Comparison of ENCODE assay signal across 8 cellular contexts in the genomic region with DNA sequence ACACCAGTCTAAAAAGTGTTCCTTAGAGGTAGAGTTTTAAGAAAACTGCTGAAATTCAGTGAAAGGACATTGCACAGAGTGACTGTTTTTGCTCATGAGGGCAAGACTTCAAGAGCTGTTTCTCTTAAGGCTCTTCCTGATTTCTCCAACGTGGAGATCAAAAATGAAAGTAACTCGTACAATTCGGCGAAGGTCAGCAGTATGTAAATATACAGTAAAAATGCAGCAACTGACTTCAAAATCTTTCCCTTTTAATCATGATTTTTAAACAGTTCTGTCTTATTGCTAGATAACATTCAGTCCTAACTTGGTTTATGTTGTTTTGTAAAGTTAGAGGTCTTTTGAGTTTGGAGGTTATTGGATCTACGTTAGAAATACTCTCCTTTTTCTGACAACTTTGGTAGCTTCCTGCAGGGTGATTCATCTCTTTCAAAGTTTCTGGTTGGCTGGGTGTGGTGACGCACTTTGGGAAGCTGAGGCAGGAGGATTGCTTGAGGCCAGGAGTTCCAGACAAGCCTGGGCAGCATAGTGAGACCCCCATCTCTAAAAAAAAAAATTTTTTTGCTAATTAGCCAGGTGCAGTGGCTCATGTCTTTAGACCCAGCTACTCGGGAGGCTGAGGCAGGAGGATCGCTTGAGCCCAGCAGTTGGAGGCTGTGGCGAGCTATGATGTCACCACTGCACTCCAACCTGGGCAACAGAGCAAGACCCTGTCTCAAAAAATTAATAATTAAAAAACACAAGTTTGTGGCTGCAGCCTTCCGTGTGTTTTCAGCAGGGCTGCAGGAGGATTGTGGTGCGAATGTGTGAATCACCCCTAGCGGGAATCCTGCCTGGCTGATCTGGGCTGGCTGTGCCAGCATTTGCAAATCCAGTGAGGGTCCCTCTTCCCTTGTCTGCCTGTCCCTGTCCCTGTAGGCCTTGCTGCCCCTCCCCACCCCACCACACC. TPM values are rescaled to one million over a fixed set of nuclear protein-coding genes. Genes with fewer than 3 reads are reported as not detected.
DNase-seq lines count a peak whose midpoint lies in the region; ATAC-seq and TF ChIP-seq lines count a peak whose summit lies in the region.

No MANE protein-coding gene starts in this region.

- POLR2A ChIA-PET in activated B cell treated with CpG ODN at 0.5 μM for 24 hours (lab: Charles Lee), result interaction anchor here (0.6 to 3.9 kb wide), 12 partner anchors 8 to 1383 kb away, joined by 3 to 35 read pairs (median 6); partner anchors contain the start of genes AP5Z1 and FOXK1

- peak; percentile 16 for TF ChIP-seq POLR2A in prostate gland (IDR thresholded peaks at IDR 0.05)

- TF ChIP-seq CTCF in activated B cell treated with CpG ODN at 0.5 μM for 24 hours (IDR thresholded peaks at IDR 0.05), result no peak
- TF ChIP-seq CTCF in fibroblast of mammary gland (conservative IDR thresholded peaks at IDR 0.05; ENCODE audit: control insufficient read depth, insufficient read depth, low read depth, low read length), result no peak
- no peak for TF ChIP-seq CTCF in prostate gland (IDR thresholded peaks at IDR 0.05)

- H3K27ac Mint-ChIP-seq in activated B cell treated with CpG ODN at 0.5 μM for 24 hours, result peak overlapping the region; percentile 92

- peaks cover 54% of the 10 kb centered on the region for H3K4me1 Mint-ChIP-seq in activated B cell treated with CpG ODN at 0.5 μM for 24 hours

- H3K9me3 ChIP-seq in prostate gland, result no peaks in the 10 kb centered on the region

- CTCF ChIA-PET in activated B cell treated with CpG ODN at 0.5 μM for 24 hours (lab: Charles Lee), result interaction anchor here (1.2 kb wide), 1 partner anchor 56 kb away, joined by 3 read pairs; no protein-coding TSS in a partner anchor

- H3K27me3 Mint-ChIP-seq in activated B cell treated with CpG ODN at 0.5 μM for 24 hours, result no peaks in the 10 kb centered on the region

- no peaks in the 10 kb centered on the region for H3K36me3 ChIP-seq in prostate gland

- peak; percentile 27 to 31 for DNase-seq in AML-193 (lab: John Stamatoyannopoulos, UW)
- DNase-seq in activated B cell treated with CpG ODN at 0.5 μM for 24 hours, result no peak
- DNase-seq in fibroblast of mammary gland (ENCODE audit: low read depth), result peak; percentile 76
- peak; percentile 40 for DNase-seq in prostate gland (ENCODE audit: low spot score)
- DNase-seq in DMS53 (lab: John Stamatoyannopoulos, UW), result no peak
- DNase-seq in KG1 (lab: John Stamatoyannopoulos, UW), result no peak

- peaks cover 49% of the 10 kb centered on the region for H3K36me3 Mint-ChIP-seq in activated B cell treated with CpG ODN at 0.5 μM for 24 hours (ENCODE audit: low read depth)

- H3K4me3 ChIP-seq in fibroblast of mammary gland (ENCODE audit: control insufficient read depth, low read depth, low read length) (peak overlapping the region; percentile 33), prostate gland (peak overlapping the region; percentile 1 to 26)

- H3K9me3 Mint-ChIP-seq in activated B cell treated with CpG ODN at 0.5 μM for 24 hours, result no peaks in the 10 kb centered on the region

- H3K27ac ChIP-seq in prostate gland, result peak overlapping the region; percentile 88 to 94

- peaks cover 5% of the 10 kb centered on the region for H3K4me1 ChIP-seq in prostate gland (replicated peaks)

- ATAC-seq in HG03378 (IDR thresholded peaks at IDR 0.05; ENCODE audit: unreplicated experiment) (peak; percentile 36), activated B cell treated with CpG ODN at 0.5 μM for 24 hours (ENCODE audit: low read depth) (peak; percentile 18), HG02970 (IDR thresholded peaks at IDR 0.05; ENCODE audit: low FRiP score, unreplicated experiment) (no peak)

- intact Hi-C loops in activated B cell treated with CpG ODN at 0.5 μM for 24 hours (cut with micrococcal nuclease) (loop anchor here (1.0 to 2.0 kb wide), 4 partner anchors 29 to 105 kb away; partner anchors contain the start of gene AP5Z1), prostate gland (cut with DNase I) (loop anchor here (2.0 kb wide), 2 partner anchors 53 to 63 kb away; partner anchors contain the start of gene FOXK1)

- WGBS in prostate gland, result 42% methylated on average over 12 of the region's 12 CpGs

- H3K4me3 Mint-ChIP-seq in activated B cell treated with CpG ODN at 0.5 μM for 24 hours, result peak overlapping the region; percentile 81

- no peaks in the 10 kb centered on the region for H3K27me3 ChIP-seq in prostate gland (replicated peaks; ENCODE audit: insufficient read depth)

RNA-seq across cellular contexts. Expression of gene AP5Z1, which starts 29.2 kb away (rescaled TPM):
- total RNA-seq in activated B cell treated with CpG ODN at 0.5 μM for 24 hours, result 98.3 and 111 TPM in 2 replicates
- 10 to 100 TPM; 30.9 to 61.7 TPM for total RNA-seq in prostate gland

Comparison
In these comparisons a context has a peak if more than half of its experiments do, and no peak if none do; other contexts are left out.
1. DNase-seq: peak in AML-193 (2 of 2), fibroblast of mammary gland (single experiment) and prostate gland (single experiment); none in activated B cell treated with CpG ODN at 0.5 μM for 24 hours (single experiment), DMS53 (single experiment) and KG1 (single experiment).